19 cellular contexts compared by ENCODE assay signal in genomic region chr20:47238780-47239769, GRCh38.
DNase-seq lines count a peak whose midpoint lies in the region; ATAC-seq, FAIRE-seq and TF ChIP-seq lines count a peak whose summit lies in the region.
"Had no signal": no experiment of that assay in that cellular context is flagged by ENCODE, and none has a peak within 500 bp of the region (broad histone marks: within the 10 kb centered on the region; RNA-seq: fewer than 3 reads in every experiment).

No MANE protein-coding gene starts in this region.

- H2BK15ac ChIP-seq in H9 (ENCODE audit: low read depth, low read length), result no peak overlapping the region

- no peak overlapping the region for H2BK120ac ChIP-seq in H9 (ENCODE audit: low read depth, low read length, poor library complexity, severe bottlenecking)

- H3K27me3 Mint-ChIP-seq in H9 (ENCODE audit: low read depth), result no peaks in the 10 kb centered on the region

- peak overlapping the region; percentile 17 to 82 (median 63); a peak in 21 of 22 replicates for H3K27ac ChIP-seq in BLaER1 treated with 17β-estradiol and CSF1 and Interleukin-3, amounts not matched to agents 10 nM and 100 nM
- no peak overlapping the region for H3K27ac ChIP-seq in H9 (ENCODE audit: insufficient read length, low read depth, low read length)
- no peak overlapping the region for H3K27ac ChIP-seq in K562 (ENCODE audit: extremely low read depth, low read depth, low read length)
- H3K27ac ChIP-seq in PC-3 (ENCODE audit: low read length), result no peak overlapping the region

- no peak overlapping the region for H3K56ac ChIP-seq in H9 (ENCODE audit: insufficient read length, low read depth, low read length)

- H3K4me2 ChIP-seq in BLaER1 treated with 17β-estradiol and CSF1 and Interleukin-3, amounts not matched to agents 10 nM and 100 nM, result peak overlapping the region; percentile 74 to 95 (median 82)
- no peak overlapping the region for H3K4me2 ChIP-seq in H9 (ENCODE audit: insufficient read depth, insufficient read length, low read length)
- H3K4me2 ChIP-seq in K562 (ENCODE audit: insufficient read depth, low read length), result no peak overlapping the region
- H3K4me2 ChIP-seq in PC-3 (ENCODE audit: low read length), result no peak overlapping the region

- intact Hi-C loops in K562 (cut with micrococcal nuclease), result no loop called here
- intact Hi-C loops in PC-3 (cut with micrococcal nuclease), result no loop called here

- no peak overlapping the region for H4K8ac ChIP-seq in H9 (replicated peaks; ENCODE audit: insufficient read length, low read depth, low read length)

- H2AK5ac ChIP-seq in H9 (ENCODE audit: insufficient read length, low read length), result no peak overlapping the region

- in situ Hi-C loops in K562 (cut with MboI), result no loop called here

- H3K9me1 ChIP-seq in K562 (ENCODE audit: control insufficient read depth, insufficient read depth, low read length), result no peaks in the 10 kb centered on the region

- CTCF ChIA-PET in K562 (lab: Yijun Ruan, JAX; ENCODE audit: low intra/inter-chr PET ratio) (no interaction called here), GM10248 (lab: Yijun Ruan, JAX) (no interaction called here), PC-3 (lab: Charles Lee) (no interaction called here)

- H3K9ac ChIP-seq in BLaER1 treated with 17β-estradiol and CSF1 and Interleukin-3, amounts not matched to agents 10 nM and 100 nM, result peak overlapping the region; percentile 34 to 71 (median 53); a peak in 21 of 22 replicates
- H3K9ac ChIP-seq in H9 (ENCODE audit: extremely low read depth, insufficient read length, low read length) (no peak overlapping the region), K562 (ENCODE audit: insufficient read depth in 1 of 2, low read depth in 2 of 2, low read length in 2 of 2) (no peak overlapping the region), iPS-15b (ENCODE audit: low read depth, low read length) (peak overlapping the region; percentile 24), PC-3 (ENCODE audit: low read length) (no peak overlapping the region)

- no peak overlapping the region for H3K23ac ChIP-seq in H9 (ENCODE audit: insufficient read length, low read depth, low read length)

- no peak overlapping the region for H3T11ph ChIP-seq in H9 (ENCODE audit: low read length)

- H3K14ac ChIP-seq in H9 (ENCODE audit: insufficient read depth, low read length), result no peak overlapping the region

- no TSS peak for BruUV-seq in K562 (replicated peaks; lab: Mats Ljungman, UMichigan)
- BruUV-seq in PC-3 (replicated peaks; lab: Mats Ljungman, UMichigan), result no TSS peak

- no peaks in the 10 kb centered on the region for H3K9me3 ChIP-seq in BLaER1 treated with 17β-estradiol and CSF1 and Interleukin-3, amounts not matched to agents 10 nM and 100 nM (replicated peaks in 1 of 11)
- H3K9me3 ChIP-seq in H9 (ENCODE audit: control insufficient read depth, low read depth, low read length) (no peaks in the 10 kb centered on the region), K562 (replicated peaks; ENCODE audit: control insufficient read depth, insufficient read depth, low read depth, low read length) (no peaks in the 10 kb centered on the region), iPS-15b (ENCODE audit: control insufficient read depth, insufficient read depth, low read length) (no peaks in the 10 kb centered on the region), PC-3 (ENCODE audit: low read length) (no peaks in the 10 kb centered on the region)

- peaks cover 44 to 99% (median 79%) of the 10 kb centered on the region in 10 experiments for H3K4me1 ChIP-seq in BLaER1 treated with 17β-estradiol and CSF1 and Interleukin-3, amounts not matched to agents 10 nM and 100 nM
- H3K4me1 ChIP-seq in H9 (ENCODE audit: insufficient read depth, low read length), result no peaks in the 10 kb centered on the region
- no peaks in the 10 kb centered on the region for H3K4me1 ChIP-seq in K562 (replicated peaks in 1 of 2; ENCODE audit: control insufficient read depth in 2 of 2, insufficient read depth in 2 of 2, low read length in 2 of 2)
- H3K4me1 ChIP-seq in iPS-15b (ENCODE audit: control insufficient read depth, insufficient read depth, low read length), result no peaks in the 10 kb centered on the region
- no peaks in the 10 kb centered on the region for H3K4me1 ChIP-seq in PC-3 (ENCODE audit: insufficient read depth, low read length)

- H3K18ac ChIP-seq in H9 (ENCODE audit: insufficient read length, low read depth, low read length), result no peak overlapping the region

- peak overlapping the region; percentile 34 to 57 (median 44) for H3K4me3 ChIP-seq in BLaER1 treated with 17β-estradiol and CSF1 and Interleukin-3, amounts not matched to agents 10 nM and 100 nM
- H3K4me3 ChIP-seq in K562, result no peak overlapping the region
- no peak overlapping the region for H3K4me3 ChIP-seq in iPS-15b (ENCODE audit: low read depth, low read length)
- H3K4me3 ChIP-seq in PC-3 (ENCODE audit: low read length), result no peak overlapping the region

- no peak for TF ChIP-seq POLR2A in K562 (conservative IDR thresholded peaks at IDR 0.05)

- no CpG with 5 or more reads among the region's 51 CpGs for WGBS in H9 (ENCODE audit: extremely low coverage, insufficient read length, low lambda C conversion rate)
- 96% methylated on average over 48 of the region's 51 CpGs for WGBS in K562 (ENCODE audit: insufficient coverage, low coverage, missing lambda C conversion rate)

- no peak overlapping the region for H3K4ac ChIP-seq in H9 (ENCODE audit: low read depth, low read length)

- H2AFZ ChIP-seq in H9 (ENCODE audit: low read length) (no peak overlapping the region), K562 (ENCODE audit: low read depth, low read length) (no peak overlapping the region), PC-3 (ENCODE audit: low read length) (no peak overlapping the region)

- no peaks in the 10 kb centered on the region for H3K79me2 ChIP-seq in H9 (ENCODE audit: insufficient read depth, low read length)
- peaks cover 76% of the 10 kb centered on the region for H3K79me2 ChIP-seq in K562 (ENCODE audit: control insufficient read depth, insufficient read depth, low read length)
- H3K79me2 ChIP-seq in PC-3 (ENCODE audit: low read length), result no peaks in the 10 kb centered on the region

- no peaks in the 10 kb centered on the region for H3F3A ChIP-seq in PC-3 (ENCODE audit: low read length, unreplicated experiment)

- no peak overlapping the region for H2BK12ac ChIP-seq in H9 (ENCODE audit: insufficient read length, low read depth, low read length)

- no peak for FAIRE-seq in K562 (lab: Jason Lieb, UNC)
- FAIRE-seq: A204.1 had no signal

- H3K36me3 Mint-ChIP-seq in H9 (ENCODE audit: insufficient read depth in 1 of 3, low read depth in 3 of 3), result peaks cover 57 to 80% (median 79%) of the 10 kb centered on the region in 3 experiments

- H4K5ac ChIP-seq in H9 (ENCODE audit: insufficient read length, low read depth, low read length), result no peak overlapping the region

- peaks cover 33 to 89% (median 60%) of the 10 kb centered on the region in 11 experiments; a peak in 21 of 22 replicates for H4K20me1 ChIP-seq in BLaER1 treated with 17β-estradiol and CSF1 and Interleukin-3, amounts not matched to agents 10 nM and 100 nM
- H4K20me1 ChIP-seq in H9 (ENCODE audit: control insufficient read depth, insufficient read depth, insufficient read length) (no peaks in the 10 kb centered on the region), K562 (replicated peaks; ENCODE audit: control insufficient read depth, insufficient read depth, low read length) (peaks cover 18% of the 10 kb centered on the region), PC-3 (ENCODE audit: low read length) (no peaks in the 10 kb centered on the region)

- no peak overlapping the region for H3K4me3 Mint-ChIP-seq in H9

- no peak overlapping the region for H4K91ac ChIP-seq in H9 (ENCODE audit: insufficient read length, low read depth, low read length)

- TF ChIP-seq EP300 in K562 (IDR thresholded peaks at IDR 0.05; ENCODE audit: low read length), result no peak

- no peak overlapping the region for H2BK5ac ChIP-seq in H9 (ENCODE audit: insufficient read length, low read length)

- POLR2A ChIA-PET in K562 (lab: Yijun Ruan, JAX) (no interaction called here), GM10248 (lab: Yijun Ruan, JAX) (no interaction called here), PC-3 (lab: Charles Lee; ENCODE audit: unreplicated experiment) (no interaction called here)

- peaks cover 66 to 92% (median 82%) of the 10 kb centered on the region in 11 experiments for H3K36me3 ChIP-seq in BLaER1 treated with 17β-estradiol and CSF1 and Interleukin-3, amounts not matched to agents 10 nM and 100 nM
- H3K36me3 ChIP-seq in K562 (ENCODE audit: control insufficient read depth, insufficient read depth, low read length) (peaks cover 93% of the 10 kb centered on the region), iPS-15b (ENCODE audit: control insufficient read depth, insufficient read depth, low read length) (peaks cover 51% of the 10 kb centered on the region), PC-3 (ENCODE audit: low read depth, low read length) (peaks cover 23% of the 10 kb centered on the region)

- no peaks in the 10 kb centered on the region for H3K9me2 ChIP-seq in PC-3 (replicated peaks; ENCODE audit: low read length)

- DNase-seq in H9 (peak; percentile 32), K562 (ENCODE audit: extremely low read depth in 1 of 4, low spot score in 3 of 4) (no peak), NCI-H2227 (lab: John Stamatoyannopoulos, UW; ENCODE audit: unreplicated experiment) (no peak), GM10248 (ENCODE audit: extremely low spot score) (no peak), PC-3 (no peak)
- DNase-seq: EL, Kasumi-1, NCI-H1417, NCI-H1694 treated with DMSO at 0.1 percent for 48 hours, NCI-H226, NCI-H524, NCI-H82, OCI-M1, Right ventricle myocardium superior had no signal

- no peaks in the 10 kb centered on the region for H3K27me3 ChIP-seq in BLaER1 treated with 17β-estradiol and CSF1 and Interleukin-3, amounts not matched to agents 10 nM and 100 nM
- H3K27me3 ChIP-seq in H9 (ENCODE audit: insufficient read depth, low read length) (no peaks in the 10 kb centered on the region), K562 (ENCODE audit: control insufficient read depth in 2 of 2, insufficient read depth in 2 of 2, low read length in 2 of 2) (no peaks in the 10 kb centered on the region), iPS-15b (ENCODE audit: control insufficient read depth, insufficient read depth, low read length) (no peaks in the 10 kb centered on the region), PC-3 (ENCODE audit: low read length) (no peaks in the 10 kb centered on the region)

- TF ChIP-seq RAD21 in K562 (CRISPR knock-in tag; conservative IDR thresholded peaks at IDR 0.05 in 1 of 2, IDR thresholded peaks at IDR 0.05 in 1 of 2), result no peak

- H3K79me1 ChIP-seq in H9 (ENCODE audit: insufficient read depth, low read depth, low read length, poor library complexity, severe bottlenecking), result no peaks in the 10 kb centered on the region

- H3K27ac Mint-ChIP-seq in H9, result peak overlapping the region; percentile 34 to 93 (median 81); a peak in 5 of 7 replicates

- peaks cover 0 to 14% of the 10 kb centered on the region in 2 experiments; a peak in 2 of 4 replicates for H3K4me1 Mint-ChIP-seq in H9

- H3K23me2 ChIP-seq in H9 (ENCODE audit: insufficient read length, low read depth, low read length, poor library complexity, severe bottlenecking), result no peaks in the 10 kb centered on the region

- no peaks in the 10 kb centered on the region for H3K9me3 Mint-ChIP-seq in H9

- TF ChIP-seq CTCF in H9 (conservative IDR thresholded peaks at IDR 0.05) (no peak), K562 (IDR thresholded peaks at IDR 0.05 in 2 of 3, conservative IDR thresholded peaks at IDR 0.05 in 1 of 3; ENCODE audit: insufficient read depth in 2 of 3, low read depth in 1 of 3, low read length in 3 of 3) (no peak), GM10248 (IDR thresholded peaks at IDR 0.05; ENCODE audit: control extremely low read depth, extremely low read depth, low read depth, missing control alignments) (no peak), PC-3 (conservative IDR thresholded peaks at IDR 0.05; ENCODE audit: low read depth, low read length) (no peak)

- ATAC-seq in K562, result no peak; the same call in 2 of the 3 replicates
- no peak for ATAC-seq in HG03442 (IDR thresholded peaks at IDR 0.05; ENCODE audit: unreplicated experiment)
- ATAC-seq in PC-3, result no peak
- ATAC-seq: HCT116 had no signal

- no peak overlapping the region for H2BK20ac ChIP-seq in H9 (ENCODE audit: low read depth, low read length, poor library complexity, severe bottlenecking)

Comparison
In these comparisons a context has a peak if more than half of its experiments do, and no peak if none do; other contexts are left out.
1. H3K27ac ChIP-seq: peak in BLaER1 treated with 17β-estradiol and CSF1 and Interleukin-3, amounts not matched to agents 10 nM and 100 nM (11 of 11); none in H9 (single experiment), K562 (single experiment) and PC-3 (single experiment).
2. H3K4me2 ChIP-seq: peak in BLaER1 treated with 17β-estradiol and CSF1 and Interleukin-3, amounts not matched to agents 10 nM and 100 nM (11 of 11); none in H9 (single experiment), K562 (single experiment) and PC-3 (single experiment).
3. H3K4me3 ChIP-seq: peak in BLaER1 treated with 17β-estradiol and CSF1 and Interleukin-3, amounts not matched to agents 10 nM and 100 nM (10 of 10); none in K562 (single experiment), iPS-15b (single experiment) and PC-3 (single experiment).
4. H3K9ac ChIP-seq: peak in BLaER1 treated with 17β-estradiol and CSF1 and Interleukin-3, amounts not matched to agents 10 nM and 100 nM (11 of 11) and iPS-15b (single experiment); none in H9 (single experiment), K562 (0 of 2) and PC-3 (single experiment).